Comparison of ENCODE assay signal across 1 cellular context in genomic region chr1:9261496-9261895, GRCh38.
TF ChIP-seq lines count a peak whose summit lies in the region.

No MANE protein-coding gene starts in this region.

TF ChIP-seq in H1, 55 proteins besides CTCF, POLR2A, EP300 and RAD21 (continued from another document):
- TF ChIP-seq SIX5 (IDR thresholded peaks at IDR 0.05; ENCODE audit: low read depth, low read length) (no peak), CHD2 (IDR thresholded peaks at IDR 0.05; ENCODE audit: low read length) (no peak), SIN3A (conservative IDR thresholded peaks at IDR 0.05 in 1 of 2, IDR thresholded peaks at IDR 0.05 in 1 of 2; ENCODE audit: low read depth in 1 of 2, low read length in 2 of 2) (no peak), CBX5 (IDR thresholded peaks at IDR 0.05; ENCODE audit: low read depth, low read length) (no peak), NANOG (IDR thresholded peaks at IDR 0.05; ENCODE audit: insufficient read depth, low read depth, low read length, poor library complexity, severe bottlenecking) (no peak), EGR1 (IDR thresholded peaks at IDR 0.05; ENCODE audit: borderline replicate concordance, low read depth, low read length) (no peak), CREB1 (IDR thresholded peaks at IDR 0.05) (no peak)
